Comparison of ENCODE assay signal across 16 cellular contexts in the genomic region with DNA sequence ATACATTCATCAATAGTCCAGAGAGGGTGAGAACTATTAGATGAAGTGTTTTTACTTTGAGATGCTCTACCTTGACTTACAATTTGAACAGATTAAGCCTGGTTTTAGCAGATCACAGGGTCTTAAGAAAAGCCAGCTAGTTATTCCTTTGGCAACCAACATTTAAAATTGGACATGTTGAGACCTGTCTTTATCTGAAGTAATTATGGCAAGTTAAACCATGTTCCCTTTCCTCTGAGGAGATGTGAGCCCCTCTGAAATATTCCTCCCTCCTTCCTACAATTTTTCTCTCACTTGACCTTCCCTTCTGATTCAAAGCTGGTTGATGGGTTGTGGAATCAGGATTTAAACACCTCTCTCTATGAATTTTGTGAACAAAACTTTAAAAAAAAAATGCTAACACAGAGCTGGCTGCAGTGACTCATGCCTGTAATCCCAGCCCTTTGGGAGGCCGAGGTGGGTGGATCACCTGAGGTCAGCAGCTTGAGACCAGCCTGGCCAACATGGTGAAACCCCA.
DNase-seq lines count a peak whose midpoint lies in the region; ATAC-seq, FAIRE-seq and TF ChIP-seq lines count a peak whose summit lies in the region.
"Had no signal": no experiment of that assay in that cellular context is flagged by ENCODE, and none has a peak within 500 bp of the region (broad histone marks: within the 10 kb centered on the region; RNA-seq: fewer than 3 reads in every experiment).

No MANE protein-coding gene starts in this region.

- peak overlapping the region; percentile 29 for H2AFZ ChIP-seq in keratinocyte (ENCODE audit: control insufficient read depth, low read length)

- POLR2A ChIA-PET in GM10248 (lab: Yijun Ruan, JAX), result no interaction called here

- no peak overlapping the region for H3K4me3 Mint-ChIP-seq in HFFc6

- no peak overlapping the region for H3K27ac ChIP-seq in keratinocyte (ENCODE audit: control insufficient read depth, insufficient read depth, low read length)
- H3K27ac ChIP-seq: SJCRH30 had no signal

- dilution Hi-C loops in keratinocyte (cut with MboI; ENCODE audit: extremely low pct_ligation_motif_present, low sequenced_read_pairs), result no loop called here

- H3K27me3 Mint-ChIP-seq in HFFc6 (ENCODE audit: insufficient read depth), result no peaks in the 10 kb centered on the region

- no peaks in the 10 kb centered on the region for H4K20me1 ChIP-seq in keratinocyte (ENCODE audit: control insufficient read depth, extremely low read depth, insufficient read depth, low read length)

- peaks cover 25% of the 10 kb centered on the region for H3K9me3 Mint-ChIP-seq in HFFc6

- peak; percentile 69 for FAIRE-seq in keratinocyte (lab: Jason Lieb, UNC)
- FAIRE-seq: HTR-8/SVneo had no signal

- peaks cover 48% of the 10 kb centered on the region for H3K36me3 Mint-ChIP-seq in HFFc6 (ENCODE audit: low read depth)

- H3K4me2 ChIP-seq in keratinocyte (ENCODE audit: control insufficient read depth, extremely low read depth, insufficient read depth, low read depth, low read length), result peak overlapping the region; percentile 56

- no peaks in the 10 kb centered on the region for H3K9me3 ChIP-seq in keratinocyte (ENCODE audit: control insufficient read depth, low read depth, low read length)

- in situ Hi-C loops in astrocyte of the spinal cord (cut with HindIII; ENCODE audit: low sequenced_read_pairs), result no loop called here

- H3K36me3 ChIP-seq in keratinocyte (ENCODE audit: control insufficient read depth in 2 of 2, extremely low read depth in 1 of 2, insufficient read depth in 2 of 2, low read length in 2 of 2), result no peaks in the 10 kb centered on the region

- H3K4me3 ChIP-seq in astrocyte of the spinal cord (ENCODE audit: low read depth, low read length), result no peak overlapping the region
- H3K4me3 ChIP-seq in keratinocyte (ENCODE audit: control insufficient read depth in 2 of 3, extremely low read depth in 1 of 3, insufficient read depth in 2 of 3, low read depth in 1 of 3, low read length in 3 of 3), result no peak overlapping the region
- H3K4me3 ChIP-seq: SJCRH30 had no signal

- no peak overlapping the region for H3K9ac ChIP-seq in keratinocyte (ENCODE audit: control insufficient read depth, extremely low read depth, insufficient read depth, low read length)

- H3K27ac Mint-ChIP-seq in HFFc6, result peak overlapping the region; percentile 32; the same call in 1 of the 2 replicates

- ATAC-seq in HG03108 (IDR thresholded peaks at IDR 0.05; ENCODE audit: unreplicated experiment) (no peak), HG02852 (IDR thresholded peaks at IDR 0.05; ENCODE audit: unreplicated experiment) (no peak)

- no peaks in the 10 kb centered on the region for H3K27me3 ChIP-seq in keratinocyte (ENCODE audit: control insufficient read depth, extremely low read depth, insufficient read depth, low read length)
- H3K27me3 ChIP-seq: SJCRH30 had no signal

- CTCF ChIA-PET in GM10248 (lab: Yijun Ruan, JAX), result interaction anchor here (1.4 kb wide), 1 partner anchor 20 kb away, joined by 3 read pairs; no protein-coding TSS in a partner anchor

- H3K9me1 ChIP-seq in keratinocyte (ENCODE audit: control insufficient read depth, extremely low read depth, insufficient read depth, low read length), result no peaks in the 10 kb centered on the region

- no peaks in the 10 kb centered on the region for H3K79me2 ChIP-seq in keratinocyte (ENCODE audit: control insufficient read depth, insufficient read depth, low read length)

- peaks cover 22% of the 10 kb centered on the region for H3K4me1 ChIP-seq in keratinocyte (ENCODE audit: control insufficient read depth, extremely low read depth, insufficient read depth, low read length)
- H3K4me1 ChIP-seq: Caco-2, SJCRH30 had no signal

- TF ChIP-seq CTCF in HFFc6 (IDR thresholded peaks at IDR 0.05) (no peak), astrocyte of the spinal cord (IDR thresholded peaks at IDR 0.05; ENCODE audit: low read depth, low read length) (no peak), keratinocyte (optimal IDR thresholded peaks at IDR 0.05 in 1 of 3, IDR thresholded peaks at IDR 0.05 in 1 of 3, conservative IDR thresholded peaks at IDR 0.05 in 1 of 3; ENCODE audit: extremely low read depth in 1 of 3, insufficient read depth in 2 of 3, low read length in 3 of 3) (no peak), GM10248 (IDR thresholded peaks at IDR 0.05; ENCODE audit: control extremely low read depth, extremely low read depth, low read depth, missing control alignments) (no peak)

- peaks cover 20% of the 10 kb centered on the region for H3K4me1 Mint-ChIP-seq in HFFc6 (ENCODE audit: low read depth)

- no peak for DNase-seq in HFFc6
- peak; percentile 12 for DNase-seq in M059J (ENCODE audit: low read depth)
- peak; percentile 4 for DNase-seq in astrocyte of the spinal cord (ENCODE audit: low read depth, low spot score)
- DNase-seq in keratinocyte (ENCODE audit: low read depth, low spot score), result peak; percentile 7
- no peak for DNase-seq in GM10248 (ENCODE audit: extremely low spot score)
- DNase-seq: Caco-2, NCI-H1417 treated with DMSO at 0.1 percent for 48 hours, NCI-H1930, NCI-H510A, NCI-H774, RPMI8226, SJCRH30, SW 1271 had no signal

Comparison
In these comparisons a context has a peak if more than half of its experiments do, and no peak if none do; other contexts are left out.
1. DNase-seq: peak in M059J (single experiment), astrocyte of the spinal cord (single experiment) and keratinocyte (single experiment); none in HFFc6 (single experiment) and GM10248 (single experiment).